Comparison of ENCODE assay signal across 8 cellular contexts in the genomic region with DNA sequence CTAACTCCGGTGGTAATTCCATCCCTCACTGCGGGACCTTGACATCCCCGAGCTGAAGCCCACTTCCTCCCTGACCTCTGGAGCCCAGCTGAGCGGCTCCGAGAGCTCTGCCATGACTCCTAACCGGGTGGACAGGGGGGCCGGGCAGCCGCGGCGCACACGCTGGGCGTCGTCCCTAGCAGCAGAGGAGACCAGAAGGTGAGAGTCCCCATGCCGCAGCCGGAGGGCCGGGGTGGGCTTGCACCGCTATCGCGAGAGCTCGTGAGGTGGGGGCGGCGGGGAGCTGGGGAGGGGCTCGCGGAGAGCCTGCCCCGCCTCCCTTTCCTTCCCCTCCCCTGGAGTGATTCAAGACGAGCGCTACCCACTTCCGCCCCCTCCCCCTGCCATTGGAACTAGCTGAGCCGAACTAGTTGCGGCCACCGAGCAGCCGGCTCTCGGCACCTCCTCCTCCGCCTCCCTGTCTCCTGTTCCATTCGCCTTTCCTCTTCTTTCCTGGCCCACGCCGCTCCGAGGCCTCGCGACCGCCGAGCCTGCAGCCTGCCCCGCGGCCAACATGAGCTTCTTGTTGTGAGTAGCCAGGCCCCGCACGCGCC. TPM values are rescaled to one million over a fixed set of nuclear protein-coding genes. Genes with fewer than 3 reads are reported as not detected.
DNase-seq lines count a peak whose midpoint lies in the region; ATAC-seq and TF ChIP-seq lines count a peak whose summit lies in the region.

A gene (plus strand): TSS at position 386 of the 593 bp plus-strand sequence. CDS start 168 bp downstream, at position 554.

- intact Hi-C loops in left lung (cut with DNase I): no loop called here

- peak within 1 kb of the TSS; percentile 82 to 92 for H3K27ac ChIP-seq in left lung

- H3K27me3 ChIP-seq in BE2C (no peaks in the 10 kb centered on the region), left lung (peaks cover 0 to 6% of the 10 kb centered on the region in 2 donors)

- no peaks in the 10 kb centered on the region for H3K9me3 Mint-ChIP-seq in activated CD4-positive, alpha-beta T cell treated with anti-CD3 and anti-CD28 coated beads, Interleukin-2, amount 10 ng/mL, durations not matched to agents 7 days and 5 days

- H3K9me3 ChIP-seq in BE2C: no peaks in the 10 kb centered on the region
- H3K9me3 ChIP-seq in left lung: no peaks in the 10 kb centered on the region

- peak within 1 kb of the TSS; percentile 87 for H3K4me3 ChIP-seq in BE2C (ENCODE audit: low read depth, low read length)
- peak within 1 kb of the TSS; percentile 73 to 87 for H3K4me3 ChIP-seq in left lung

- peaks cover 30% of the 10 kb centered on the region for H3K4me1 Mint-ChIP-seq in activated CD4-positive, alpha-beta T cell treated with anti-CD3 and anti-CD28 coated beads, Interleukin-2, amount 10 ng/mL, durations not matched to agents 7 days and 5 days

- peak; percentile 87 for ATAC-seq in GM19035 (IDR thresholded peaks at IDR 0.05; ENCODE audit: unreplicated experiment)
- ATAC-seq in HG03354 (IDR thresholded peaks at IDR 0.05; ENCODE audit: poor library complexity, severe bottlenecking, unreplicated experiment): peak; percentile 95
- ATAC-seq in left lung: peak; percentile 95

- TF ChIP-seq CTCF in BE2C (IDR thresholded peaks at IDR 0.05; ENCODE audit: low read depth, low read length) (peak; percentile 18; the same call in 1 of the 2 replicates), left lung (IDR thresholded peaks at IDR 0.05) (peak; percentile 42 to 48)

- H3K4me3 Mint-ChIP-seq in activated CD4-positive, alpha-beta T cell treated with anti-CD3 and anti-CD28 coated beads, Interleukin-2, amount 10 ng/mL, durations not matched to agents 7 days and 5 days: peak within 1 kb of the TSS; percentile 100

- peaks cover 22% of the 10 kb centered on the region for H3K36me3 Mint-ChIP-seq in activated CD4-positive, alpha-beta T cell treated with anti-CD3 and anti-CD28 coated beads, Interleukin-2, amount 10 ng/mL, durations not matched to agents 7 days and 5 days (ENCODE audit: low read depth)

- H3K4me1 ChIP-seq in BE2C: no peaks in the 10 kb centered on the region
- H3K4me1 ChIP-seq in left lung: peaks cover 0 to 16% of the 10 kb centered on the region in 2 donors

- CTCF ChIA-PET in activated CD4-positive, alpha-beta T cell treated with anti-CD3 and anti-CD28 coated beads, Interleukin-2, amount 10 ng/mL, durations not matched to agents 7 days and 5 days (lab: Charles Lee): interaction anchor here (0.7 to 1.8 kb wide), 7 partner anchors 10 to 212 kb away, joined by 3 to 7 read pairs (median 3); a partner anchor contains a TSS

- POLR2A ChIA-PET in activated CD4-positive, alpha-beta T cell treated with anti-CD3 and anti-CD28 coated beads, Interleukin-2, amount 10 ng/mL, durations not matched to agents 7 days and 5 days (lab: Charles Lee): interaction anchor here (0.6 kb wide), 2 partner anchors 26 to 107 kb away, joined by 3 to 4 read pairs; no protein-coding TSS in a partner anchor

- H3K27me3 Mint-ChIP-seq in activated CD4-positive, alpha-beta T cell treated with anti-CD3 and anti-CD28 coated beads, Interleukin-2, amount 10 ng/mL, durations not matched to agents 7 days and 5 days: no peaks in the 10 kb centered on the region

- DNase-seq in BE2C (peak; percentile 96), NCI-H526 treated with DMSO at 0.1 percent for 48 hours (lab: John Stamatoyannopoulos, UW) (peak; percentile 63), dedifferentiated amniotic fluid mesenchymal stem cell (ENCODE audit: extremely low spot score) (peak; percentile 88), left lung (peak; percentile 93 to 94)
- peak; percentile 92 for DNase-seq in activated CD4-positive, alpha-beta T cell treated with anti-CD3 and anti-CD28 coated beads, Interleukin-2, amount 10 ng/mL, durations not matched to agents 7 days and 5 days
- DNase-seq in stimulated activated CD4-positive, alpha-beta T cell treated with anti-CD3 and anti-CD28 coated beads, Interleukin-2, amount 100 ng/mL, for 48 hours: peak; percentile 69 to 76

- H3K27ac Mint-ChIP-seq in activated CD4-positive, alpha-beta T cell treated with anti-CD3 and anti-CD28 coated beads, Interleukin-2, amount 10 ng/mL, durations not matched to agents 7 days and 5 days: peak within 1 kb of the TSS; percentile 96

- H3K36me3 ChIP-seq in BE2C: peaks cover 15% of the 10 kb centered on the region
- H3K36me3 ChIP-seq in left lung: peaks cover 0 to 11% of the 10 kb centered on the region in 2 donors

RNA-seq across cellular contexts. Expression of the gene that starts here (rescaled TPM):
- polyA plus RNA-seq in BE2C (2012; ENCODE audit: insufficient read depth, insufficient read length, low read depth): 4.9 TPM
- 10 to 100 TPM; 14.5 to 18.1 TPM for total RNA-seq in activated CD4-positive, alpha-beta T cell treated with anti-CD3 and anti-CD28 coated beads, Interleukin-2, amount 10 ng/mL, durations not matched to agents 7 days and 5 days
- 10 to 100 TPM; 28.3 to 33.6 TPM for total RNA-seq in left lung

Comparison
In these comparisons a context has a peak if more than half of its experiments do, and no peak if none do; other contexts are left out.
1. Peak in every context shown above with its lines: DNase-seq, ATAC-seq, H3K4me3 ChIP-seq and H3K27ac ChIP-seq.